Comparison of ENCODE assay signal across 1 cellular context in the genomic region with DNA sequence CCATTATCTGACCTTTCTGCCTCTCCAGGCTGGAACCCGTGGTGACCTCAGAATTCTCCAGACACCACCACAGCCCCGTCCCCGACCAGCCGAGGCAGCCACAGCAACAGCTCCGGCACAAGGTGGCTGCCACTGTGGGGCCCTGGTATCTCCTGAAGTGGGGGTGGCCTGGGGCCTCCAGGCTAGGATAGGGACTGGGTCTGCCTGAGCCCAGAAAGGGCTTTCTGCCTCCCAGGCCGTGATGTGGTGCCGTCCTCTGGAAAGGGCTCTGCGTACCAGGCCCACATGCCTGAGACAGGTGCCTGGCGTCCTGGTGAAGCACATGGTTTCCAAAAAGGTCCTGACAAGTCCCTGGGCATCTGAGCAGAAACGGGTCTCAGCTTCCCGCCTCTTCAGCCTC.
TF ChIP-seq lines count a peak whose summit lies in the region.

No MANE protein-coding gene starts in this region.

TF ChIP-seq in H1, 55 proteins besides CTCF, POLR2A, EP300 and RAD21:
- TF ChIP-seq SP4 (IDR thresholded peaks at IDR 0.05; ENCODE audit: low read length): no peak
- TF ChIP-seq, protein P1, sequence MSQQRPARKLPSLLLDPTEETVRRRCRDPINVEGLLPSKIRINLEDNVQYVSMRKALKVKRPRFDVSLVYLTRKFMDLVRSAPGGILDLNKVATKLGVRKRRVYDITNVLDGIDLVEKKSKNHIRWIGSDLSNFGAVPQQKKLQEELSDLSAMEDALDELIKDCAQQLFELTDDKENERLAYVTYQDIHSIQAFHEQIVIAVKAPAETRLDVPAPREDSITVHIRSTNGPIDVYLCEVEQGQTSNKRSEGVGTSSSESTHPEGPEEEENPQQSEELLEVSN (IDR thresholded peaks at IDR 0.05): peak; percentile 53; the same call in 1 of the 2 replicates
- no peak for TF ChIP-seq ASH2L (IDR thresholded peaks at IDR 0.05; ENCODE audit: low read length)
- no peak for TF ChIP-seq GABPA (IDR thresholded peaks at IDR 0.05; ENCODE audit: borderline replicate concordance, insufficient read depth, low read length)
- no peak for TF ChIP-seq CBX8 (IDR thresholded peaks at IDR 0.05; ENCODE audit: borderline replicate concordance, low read depth, low read length)
- TF ChIP-seq, protein P2, sequence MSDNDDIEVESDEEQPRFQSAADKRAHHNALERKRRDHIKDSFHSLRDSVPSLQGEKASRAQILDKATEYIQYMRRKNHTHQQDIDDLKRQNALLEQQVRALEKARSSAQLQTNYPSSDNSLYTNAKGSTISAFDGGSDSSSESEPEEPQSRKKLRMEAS (IDR thresholded peaks at IDR 0.05): peak; percentile 21; the same call in 1 of the 2 replicates
- TF ChIP-seq CEBPB (IDR thresholded peaks at IDR 0.05; ENCODE audit: low read depth, low read length): no peak
- TF ChIP-seq TBP (IDR thresholded peaks at IDR 0.05; ENCODE audit: low read depth, low read length): no peak
- TF ChIP-seq HDAC2 (IDR thresholded peaks at IDR 0.05; ENCODE audit: borderline replicate concordance in 1 of 2, low read depth in 2 of 2, low read length in 2 of 2): no peak
- TF ChIP-seq BRCA1 (IDR thresholded peaks at IDR 0.05; ENCODE audit: low read depth, low read length): no peak
- TF ChIP-seq SIRT6 (IDR thresholded peaks at IDR 0.05; ENCODE audit: low read length): no peak
TF ChIP-seq in H1: peak in this region for 2.
